In the genomic region with DNA sequence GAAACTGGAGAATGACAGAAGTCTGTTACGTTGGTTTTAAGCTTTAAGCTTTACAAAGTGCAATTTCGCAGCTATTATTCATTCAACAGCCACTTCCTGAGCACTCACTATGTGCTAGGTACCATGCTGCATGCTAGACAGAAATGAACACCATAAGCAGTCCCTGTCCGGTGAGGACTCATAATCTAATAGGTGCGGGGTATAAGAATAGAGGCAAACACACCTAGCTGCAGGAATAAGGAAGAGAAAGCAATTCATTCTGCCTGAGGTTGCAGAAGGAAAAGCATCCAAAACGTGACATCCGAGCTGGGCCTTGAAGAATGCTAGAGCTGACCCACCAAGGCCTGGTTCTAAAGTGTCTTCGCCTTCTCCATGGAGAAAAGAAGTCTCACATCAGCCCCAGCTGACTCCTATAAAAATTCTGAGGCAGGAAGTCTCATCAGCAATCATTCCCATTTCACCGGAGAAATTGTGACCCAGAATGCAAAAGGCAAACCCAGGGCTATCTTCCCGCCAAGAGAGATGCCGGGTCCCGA, we compare ENCODE assay signal across 8 cellular contexts. TPM values are rescaled to one million over a fixed set of nuclear protein-coding genes. Genes with fewer than 3 reads are reported as not detected.
A peak's percentile ranks its signal among the peaks of the same experiment; 100 is the strongest.
DNase-seq lines count a peak whose midpoint lies in the region; ATAC-seq, FAIRE-seq and TF ChIP-seq lines count a peak whose summit lies in the region.

No MANE protein-coding gene starts in this region.

- H3K36me3 ChIP-seq in pancreas: no peaks in the 10 kb centered on the region

- intact Hi-C loops in pancreas (cut with DNase I): no loop called here

- H3K27ac ChIP-seq in epithelial cell of prostate: peak overlapping the region; percentile 72
- H3K27ac ChIP-seq in pancreas: peak overlapping the region; percentile 14 to 86 (median 64)

- H3K9me3 ChIP-seq in pancreas: no peaks in the 10 kb centered on the region

- DNase-seq in NCI-H748 (lab: John Stamatoyannopoulos, UW; ENCODE audit: unreplicated experiment) (peak; percentile 27), NCI-H748 treated with DMSO at 0.1 percent for 48 hours (lab: John Stamatoyannopoulos, UW) (no peak), RPMI7951 (ENCODE audit: low read depth) (peak; percentile 2), epithelial cell of prostate (ENCODE audit: low read depth, low spot score) (no peak), pancreas (no peak), AG08395 (ENCODE audit: low spot score) (no peak), EL (no peak)

- H3K4me1 ChIP-seq in pancreas: peaks cover 11 to 27% (median 21%) of the 10 kb centered on the region in 3 donors

- ATAC-seq in pancreas (peak in 1 of 4 donors; percentile 2), GM19452 (IDR thresholded peaks at IDR 0.05; ENCODE audit: unreplicated experiment) (no peak)

- H3K27me3 ChIP-seq in pancreas: no peaks in the 10 kb centered on the region

- TF ChIP-seq CTCF in pancreas (IDR thresholded peaks at IDR 0.05): no peak

- FAIRE-seq in pancreas (lab: Jason Lieb, UNC): no peak

- WGBS in pancreas, 2 donors: 3 to 7% methylated on average over 11 of the region's 11 CpGs

- peak overlapping the region; percentile 56 to 72 (median 68) for H3K4me3 ChIP-seq in pancreas

RNA-seq across cellular contexts. Expression of a gene that starts 0.5 kb away (rescaled TPM):
- 15.0 and 19.1 TPM in 2 replicates for total RNA-seq in RPMI7951 (2014; rRNA removed; shearing (Covaris generic))
- 10 to 100 TPM in 4 of 6 donors, 1 to 10 TPM in 2; 8.6 to 16.5 (median 10.6) TPM for total RNA-seq in pancreas
- 1 to 10 TPM; 7.5 to 10.0 TPM for polyA plus RNA-seq in pancreas

RNA-seq across cellular contexts. Expression of a gene that starts 0.8 kb away (rescaled TPM):
- 14.9 and 16.9 TPM in 2 replicates for total RNA-seq in RPMI7951 (2014; rRNA removed; shearing (Covaris generic))
- 10 to 100 TPM in 4 of 6 donors, 1 to 10 TPM in 2; 7.6 to 16.1 (median 12.8) TPM for total RNA-seq in pancreas
- 1 to 10 TPM; 2.5 to 6.7 TPM for polyA plus RNA-seq in pancreas

RNA-seq across cellular contexts. Expression of a gene that starts 54.8 kb away (rescaled TPM):
- 42.1 and 57.9 TPM in 2 replicates for total RNA-seq in RPMI7951 (2014; rRNA removed; shearing (Covaris generic))
- total RNA-seq in pancreas: 10 to 100 TPM in 3 of 6 donors, 1 to 10 TPM in 3; 7.4 to 18.0 (median 10.3) TPM
- polyA plus RNA-seq in pancreas: 10 to 100 TPM; 11.0 to 30.1 TPM

RNA-seq across cellular contexts. Expression of a gene that starts 54.9 kb away (rescaled TPM):
- 35.8 and 40.4 TPM in 2 replicates for total RNA-seq in RPMI7951 (2014; rRNA removed; shearing (Covaris generic))
- total RNA-seq in pancreas: 10 to 100 TPM in 2 of 6 donors, 1 to 10 TPM in 4; 5.5 to 10.8 (median 8.4) TPM
- 1 to 10 TPM; 5.1 to 9.4 TPM for polyA plus RNA-seq in pancreas

Comparison
In these comparisons a context has a peak if more than half of its experiments do, and no peak if none do; other contexts are left out.
1. DNase-seq: peak in NCI-H748 (single experiment) and RPMI7951 (single experiment); none in NCI-H748 treated with DMSO at 0.1 percent for 48 hours (single experiment), epithelial cell of prostate (single experiment), pancreas (0 of 6), AG08395 (single experiment) and EL (single experiment).